Comparison of ENCODE assay signal across 1 cellular context in genomic region chr9:94153905-94154304, GRCh38.
TF ChIP-seq lines count a peak whose summit lies in the region.

No MANE protein-coding gene starts in this region.

TF ChIP-seq in GM12878, 131 proteins besides CTCF, POLR2A, EP300 and RAD21 (continued from another document):
- no peak for TF ChIP-seq ZBTB11 (CRISPR knock-in tag; IDR thresholded peaks at IDR 0.05)
TF ChIP-seq in GM12878: peak in this region for 0.
